Comparison of ENCODE assay signal across 1 cellular context in the genomic region with DNA sequence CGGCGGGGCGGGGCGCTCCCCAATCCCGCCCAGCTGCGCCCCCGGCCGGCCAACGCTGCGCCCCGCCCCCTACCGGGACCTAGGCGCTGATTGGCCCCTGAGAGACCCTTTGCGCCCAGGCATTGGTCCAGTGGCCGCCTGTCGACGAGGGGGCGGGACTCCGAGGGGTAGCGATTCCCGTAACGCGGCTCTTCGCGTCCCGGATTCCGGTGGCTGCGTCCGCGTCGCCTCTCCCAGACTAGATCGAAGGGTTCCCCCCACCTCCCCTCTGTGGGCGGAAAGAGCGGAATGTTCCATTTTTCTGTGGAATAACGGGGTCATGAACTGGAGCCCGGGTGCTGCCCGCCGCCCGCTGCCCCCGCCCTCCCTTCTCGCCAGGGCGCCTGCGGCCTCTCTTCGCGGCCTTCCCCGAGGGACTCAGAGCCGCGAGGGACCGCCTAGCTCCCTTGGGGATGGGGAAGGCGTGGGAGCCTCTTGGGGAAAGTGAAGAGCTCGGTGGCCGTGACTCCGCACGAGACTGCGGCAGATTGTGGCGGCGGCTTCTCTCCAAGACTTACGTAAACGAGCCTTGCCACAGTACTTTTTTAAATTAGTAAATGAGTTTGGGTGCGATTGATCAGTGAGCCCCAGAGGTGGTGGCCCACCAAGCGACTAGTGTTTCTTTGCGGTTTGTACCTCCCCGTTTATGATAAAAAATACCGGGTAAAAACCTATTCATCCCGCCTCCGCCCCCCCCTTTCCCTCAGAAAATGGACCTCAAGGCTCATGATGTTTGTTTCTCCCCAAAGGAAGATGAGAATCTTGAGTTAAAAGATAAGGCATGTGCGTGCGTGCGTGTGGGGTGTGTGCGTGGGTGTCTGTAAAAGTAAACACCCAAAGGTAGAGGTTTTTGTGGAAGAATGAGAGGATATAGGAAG.
TF ChIP-seq lines count a peak whose summit lies in the region.

No MANE protein-coding gene starts in this region.

TF ChIP-seq in WTC11, 78 proteins besides CTCF, POLR2A, EP300 and RAD21 (continued from another document):
- no peak for TF ChIP-seq KAT7 (CRISPR knock-in tag; IDR thresholded peaks at IDR 0.05; ENCODE audit: borderline replicate concordance)
- no peak for TF ChIP-seq ETV6 (CRISPR knock-in tag; IDR thresholded peaks at IDR 0.05)
- TF ChIP-seq, protein P1, sequence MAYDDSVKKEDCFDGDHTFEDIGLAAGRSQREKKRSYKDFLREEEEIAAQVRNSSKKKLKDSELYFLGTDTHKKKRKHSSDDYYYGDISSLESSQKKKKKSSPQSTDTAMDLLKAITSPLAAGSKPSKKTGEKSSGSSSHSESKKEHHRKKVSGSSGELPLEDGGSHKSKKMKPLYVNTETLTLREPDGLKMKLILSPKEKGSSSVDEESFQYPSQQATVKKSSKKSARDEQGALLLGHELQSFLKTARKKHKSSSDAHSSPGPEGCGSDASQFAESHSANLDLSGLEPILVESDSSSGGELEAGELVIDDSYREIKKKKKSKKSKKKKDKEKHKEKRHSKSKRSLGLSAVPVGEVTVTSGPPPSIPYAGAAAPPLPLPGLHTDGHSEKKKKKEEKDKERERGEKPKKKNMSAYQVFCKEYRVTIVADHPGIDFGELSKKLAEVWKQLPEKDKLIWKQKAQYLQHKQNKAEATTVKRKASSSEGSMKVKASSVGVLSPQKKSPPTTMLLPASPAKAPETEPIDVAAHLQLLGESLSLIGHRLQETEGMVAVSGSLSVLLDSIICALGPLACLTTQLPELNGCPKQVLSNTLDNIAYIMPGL (CRISPR knock-in tag; IDR thresholded peaks at IDR 0.05) = peak; percentile 48
- TF ChIP-seq FOXK1 (CRISPR knock-in tag; IDR thresholded peaks at IDR 0.05) = no peak; the same call in 1 of the 2 replicates
- TF ChIP-seq, protein P2, sequence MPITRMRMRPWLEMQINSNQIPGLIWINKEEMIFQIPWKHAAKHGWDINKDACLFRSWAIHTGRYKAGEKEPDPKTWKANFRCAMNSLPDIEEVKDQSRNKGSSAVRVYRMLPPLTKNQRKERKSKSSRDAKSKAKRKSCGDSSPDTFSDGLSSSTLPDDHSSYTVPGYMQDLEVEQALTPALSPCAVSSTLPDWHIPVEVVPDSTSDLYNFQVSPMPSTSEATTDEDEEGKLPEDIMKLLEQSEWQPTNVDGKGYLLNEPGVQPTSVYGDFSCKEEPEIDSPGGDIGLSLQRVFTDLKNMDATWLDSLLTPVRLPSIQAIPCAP (CRISPR knock-in tag; IDR thresholded peaks at IDR 0.05) = no peak
- no peak for TF ChIP-seq ESRRA (CRISPR knock-in tag; IDR thresholded peaks at IDR 0.05; ENCODE audit: borderline replicate concordance)
